ENCODE assay signal across 22 cellular contexts in genomic region chr13:110423689-110424302, GRCh38.
DNase-seq lines count a peak whose midpoint lies in the region; ATAC-seq, FAIRE-seq and TF ChIP-seq lines count a peak whose summit lies in the region.
"Had no signal": no experiment of that assay in that cellular context is flagged by ENCODE, and none has a peak within 500 bp of the region (broad histone marks: within the 10 kb centered on the region; RNA-seq: fewer than 3 reads in every experiment).

No MANE protein-coding gene starts in this region.

- no peak overlapping the region for H2BK120ac ChIP-seq in mesenchymal stem cell (ENCODE audit: low read depth, low read length)

- H2AK5ac ChIP-seq in mesenchymal stem cell (ENCODE audit: low read length, severe bottlenecking): peak overlapping the region; percentile 64

- no peak overlapping the region for H3K4me2 ChIP-seq in astrocyte (ENCODE audit: low read length)
- no peak overlapping the region for H3K4me2 ChIP-seq in mesenchymal stem cell (ENCODE audit: low read length, poor library complexity, severe bottlenecking)

- peak overlapping the region; percentile 42 to 79 for H3K4ac ChIP-seq in mesenchymal stem cell (ENCODE audit: low read depth in 1 of 2, low read length in 2 of 2)

- TF ChIP-seq CTCF in NB4 (IDR thresholded peaks at IDR 0.05; ENCODE audit: low read depth, low read length): no peak
- no peak for TF ChIP-seq CTCF in astrocyte (IDR thresholded peaks at IDR 0.05; ENCODE audit: insufficient read depth, low read depth, low read length)
- no peak for TF ChIP-seq CTCF in tibial nerve (IDR thresholded peaks at IDR 0.05)

- H3K4me1 ChIP-seq in astrocyte (ENCODE audit: insufficient read depth, low read length) (peaks cover 50% of the 10 kb centered on the region), mesenchymal stem cell (ENCODE audit: control insufficient read depth, insufficient read depth, low read depth, low read length) (peaks cover 33% of the 10 kb centered on the region), tibial nerve (peaks cover 0 to 38% (median 0%) of the 10 kb centered on the region in 4 donors)
- H3K4me1 ChIP-seq: adrenal gland had no signal

- H3K79me2 ChIP-seq in astrocyte (ENCODE audit: insufficient read depth, low read length): peaks cover 6% of the 10 kb centered on the region

- WGBS in mesenchymal stem cell: 92% methylated on average over 9 of the region's 11 CpGs
- 84 to 88% methylated on average over 11 of the region's 11 CpGs for WGBS in tibial nerve, 2 donors

- H3K27me3 ChIP-seq in astrocyte (ENCODE audit: insufficient read depth, low read length) (no peaks in the 10 kb centered on the region), mesenchymal stem cell (ENCODE audit: control insufficient read depth in 1 of 2, insufficient read depth in 1 of 2, low read length in 2 of 2) (no peaks in the 10 kb centered on the region), tibial nerve (no peaks in the 10 kb centered on the region)
- H3K27me3 ChIP-seq: adrenal gland, cardiac muscle cell had no signal

- peaks cover 14% of the 10 kb centered on the region for H3K79me1 ChIP-seq in mesenchymal stem cell (replicated peaks; ENCODE audit: low read length, poor library complexity, severe bottlenecking)

- peak overlapping the region; percentile 16 for H4K91ac ChIP-seq in mesenchymal stem cell (ENCODE audit: low read length)

- peaks cover 31% of the 10 kb centered on the region for H3K36me3 ChIP-seq in astrocyte (ENCODE audit: insufficient read depth, low read length)
- H3K36me3 ChIP-seq in mesenchymal stem cell (ENCODE audit: control insufficient read depth in 1 of 2, insufficient read depth in 2 of 2, low read depth in 1 of 2, low read length in 2 of 2): peaks cover 11 to 21% of the 10 kb centered on the region in 2 experiments
- H3K36me3 ChIP-seq in tibial nerve: peaks cover 0 to 27% (median 0%) of the 10 kb centered on the region in 3 donors
- H3K36me3 ChIP-seq: adrenal gland, cardiac muscle cell had no signal

- DNase-seq in NB4 (ENCODE audit: low read depth) (peak; percentile 25), astrocyte (ENCODE audit: low read depth) (no peak), mesenchymal stem cell (no peak), NCI-H1694 (lab: John Stamatoyannopoulos, UW) (no peak), OCI-M1 (lab: John Stamatoyannopoulos, UW) (no peak), tibial nerve (ENCODE audit: low spot score in 2 of 2) (no peak)
- DNase-seq in stimulated activated naive B cell treated with anti-CD40 and anti-IgM and Interleukin-4, amounts not matched to agents 10 μg/mL and 1 μg/mL and 100 μg/mL, for 72 hours: no peak
- DNase-seq: activated CD4-positive, CD25-positive, alpha-beta regulatory T cell treated with anti-CD3 and anti-CD28 coated beads, Interleukin-2, amount 50 U/mL, for 72 hours; activated CD8-positive, alpha-beta T cell treated with anti-CD3 and anti-CD28 coated beads, Interleukin-2, amount 10 ng/mL, durations not matched to agents 7 days and 5 days; activated gamma-delta T cell treated with Interleukin-2 at 50 U/mL for 16 hours; islet precursor cell; NCI-H1417 treated with DMSO at 0.1 percent for 48 hours; NCI-H2227 treated with DMSO at 0.1 percent for 48 hours; nucleus accumbens; right cardiac atrium; SHP77 treated with DMSO at 0.1 percent for 48 hours had no signal

- no peak overlapping the region for H3K4me3 Mint-ChIP-seq in astrocyte (ENCODE audit: unreplicated experiment)
- H3K4me3 Mint-ChIP-seq in stimulated activated naive B cell treated with anti-CD40 and anti-IgM and Interleukin-4, amounts not matched to agents 10 μg/mL and 1 μg/mL and 100 μg/mL, for 72 hours: no peak overlapping the region
- H3K4me3 Mint-ChIP-seq: activated CD8-positive, alpha-beta T cell treated with anti-CD3 and anti-CD28 coated beads, Interleukin-2, amount 10 ng/mL, durations not matched to agents 7 days and 5 days; dendritic cell treated with granulocyte-macrophage colony-stimulating factor and Interleukin-4, amounts not matched to agents 40 ng/mL and 50 ng/mL, for 4 days had no signal

- H2AFZ ChIP-seq in astrocyte (ENCODE audit: low read depth, low read length) (no peak overlapping the region), mesenchymal stem cell (ENCODE audit: low read depth, low read length) (no peak overlapping the region)

- H3K9ac ChIP-seq in astrocyte (ENCODE audit: low read length) (no peak overlapping the region), mesenchymal stem cell (ENCODE audit: low read length) (no peak overlapping the region)

- H3K23ac ChIP-seq in mesenchymal stem cell (ENCODE audit: low read length in 2 of 2): no peak overlapping the region

- no peak overlapping the region for H3K27ac Mint-ChIP-seq in astrocyte (ENCODE audit: unreplicated experiment)
- H3K27ac Mint-ChIP-seq in stimulated activated naive B cell treated with anti-CD40 and anti-IgM and Interleukin-4, amounts not matched to agents 10 μg/mL and 1 μg/mL and 100 μg/mL, for 72 hours: no peak overlapping the region
- H3K27ac Mint-ChIP-seq: activated CD8-positive, alpha-beta T cell treated with anti-CD3 and anti-CD28 coated beads, Interleukin-2, amount 10 ng/mL, durations not matched to agents 7 days and 5 days; dendritic cell treated with granulocyte-macrophage colony-stimulating factor and Interleukin-4, amounts not matched to agents 40 ng/mL and 50 ng/mL, for 4 days had no signal

- H2BK5ac ChIP-seq in mesenchymal stem cell (ENCODE audit: low read depth, low read length, poor library complexity, severe bottlenecking): no peak overlapping the region

- no peak for FAIRE-seq in astrocyte (lab: Jason Lieb, UNC)
- FAIRE-seq: D721Med, TTC549 had no signal

- ATAC-seq in stimulated activated naive B cell treated with anti-CD40 and anti-IgM and Interleukin-4, amounts not matched to agents 10 μg/mL and 1 μg/mL and 100 μg/mL, for 72 hours (replicated peaks): peak; percentile 66 to 77
- ATAC-seq: activated CD8-positive, alpha-beta T cell treated with anti-CD3 and anti-CD28 coated beads, Interleukin-2, amount 10 ng/mL, durations not matched to agents 7 days and 5 days had no signal

- H3K9me3 Mint-ChIP-seq in astrocyte (ENCODE audit: unreplicated experiment): no peaks in the 10 kb centered on the region
- no peaks in the 10 kb centered on the region for H3K9me3 Mint-ChIP-seq in stimulated activated naive B cell treated with anti-CD40 and anti-IgM and Interleukin-4, amounts not matched to agents 10 μg/mL and 1 μg/mL and 100 μg/mL, for 72 hours
- H3K9me3 Mint-ChIP-seq: dendritic cell treated with granulocyte-macrophage colony-stimulating factor and Interleukin-4, amounts not matched to agents 40 ng/mL and 50 ng/mL, for 4 days had no signal

- peak overlapping the region; percentile 8 for H2BK15ac ChIP-seq in mesenchymal stem cell (ENCODE audit: low read depth, poor library complexity, severe bottlenecking)

- H3K9me3 ChIP-seq in astrocyte (ENCODE audit: insufficient read depth, low read depth, low read length) (no peaks in the 10 kb centered on the region), mesenchymal stem cell (ENCODE audit: control insufficient read depth, low read length) (no peaks in the 10 kb centered on the region), tibial nerve (no peaks in the 10 kb centered on the region)
- H3K9me3 ChIP-seq: adrenal gland had no signal

- peaks cover 10% of the 10 kb centered on the region for H4K20me1 ChIP-seq in astrocyte (ENCODE audit: insufficient read depth, low read length)

- H3K27ac ChIP-seq in astrocyte (ENCODE audit: low read depth, low read length) (peak overlapping the region; percentile 21), mesenchymal stem cell (ENCODE audit: low read length, poor library complexity, severe bottlenecking) (peak overlapping the region; percentile 46), tibial nerve (no peak overlapping the region)
- H3K27ac ChIP-seq: adrenal gland, cardiac muscle cell, epithelial cell of prostate had no signal

- peaks cover 51% of the 10 kb centered on the region for H3K4me1 Mint-ChIP-seq in astrocyte (ENCODE audit: low read depth, unreplicated experiment)
- H3K4me1 Mint-ChIP-seq in stimulated activated naive B cell treated with anti-CD40 and anti-IgM and Interleukin-4, amounts not matched to agents 10 μg/mL and 1 μg/mL and 100 μg/mL, for 72 hours: peaks cover 14 to 18% of the 10 kb centered on the region in 2 donors

- H3K18ac ChIP-seq in mesenchymal stem cell (ENCODE audit: low read depth in 1 of 2, low read length in 2 of 2): peak overlapping the region in 1 of 2 experiments; percentile 79

- no peak for TF ChIP-seq EP300 in tibial nerve (IDR thresholded peaks at IDR 0.05)

- no peaks in the 10 kb centered on the region for H3K27me3 Mint-ChIP-seq in astrocyte (ENCODE audit: low read depth, unreplicated experiment)
- H3K27me3 Mint-ChIP-seq in stimulated activated naive B cell treated with anti-CD40 and anti-IgM and Interleukin-4, amounts not matched to agents 10 μg/mL and 1 μg/mL and 100 μg/mL, for 72 hours: peaks cover 59 to 68% of the 10 kb centered on the region in 2 donors

- H3K4me3 ChIP-seq in NB4 (ENCODE audit: low read depth, low read length) (no peak overlapping the region), astrocyte (ENCODE audit: insufficient read depth, low read depth, low read length) (no peak overlapping the region), mesenchymal stem cell (ENCODE audit: insufficient read depth in 1 of 2, low read depth in 1 of 2, low read length in 2 of 2) (no peak overlapping the region), tibial nerve (no peak overlapping the region)
- H3K4me3 ChIP-seq: adrenal gland, cardiac muscle cell had no signal

- peak overlapping the region; percentile 27 for H4K8ac ChIP-seq in mesenchymal stem cell (ENCODE audit: low read length)

- peaks cover 56% of the 10 kb centered on the region for H3K36me3 Mint-ChIP-seq in astrocyte (ENCODE audit: low read depth, unreplicated experiment)
- H3K36me3 Mint-ChIP-seq in stimulated activated naive B cell treated with anti-CD40 and anti-IgM and Interleukin-4, amounts not matched to agents 10 μg/mL and 1 μg/mL and 100 μg/mL, for 72 hours: no peaks in the 10 kb centered on the region

- no peak for TF ChIP-seq POLR2A in NB4 (IDR thresholded peaks at IDR 0.05; ENCODE audit: extremely low read depth, insufficient read length)
- no peak for TF ChIP-seq POLR2A in tibial nerve (IDR thresholded peaks at IDR 0.05)

- H3K14ac ChIP-seq in mesenchymal stem cell (ENCODE audit: low read length in 2 of 2): no peak overlapping the region

- peak overlapping the region; percentile 75 to 93 for H2BK12ac ChIP-seq in mesenchymal stem cell (ENCODE audit: low read length in 2 of 2)

Comparison
In these comparisons a context has a peak if more than half of its experiments do, and no peak if none do; other contexts are left out.
1. H3K27ac ChIP-seq: peak in astrocyte (single experiment) and mesenchymal stem cell (single experiment); none in tibial nerve (0 of 4).